8 cellular contexts compared by ENCODE assay signal in genomic region chr20:52192296-52193007, GRCh38. TPM values are rescaled to one million over a fixed set of nuclear protein-coding genes. Genes with fewer than 3 reads are reported as not detected.
DNase-seq lines count a peak whose midpoint lies in the region; ATAC-seq lines count a peak whose summit lies in the region.

No MANE protein-coding gene starts in this region.

- H3K36me3 Mint-ChIP-seq in activated CD4-positive, alpha-beta T cell treated with anti-CD3 and anti-CD28 coated beads, Interleukin-2, amount 10 ng/mL, durations not matched to agents 24 days and 14 days (ENCODE audit: low read depth): peaks cover 2% of the 10 kb centered on the region

- H3K4me1 ChIP-seq in HUES6 (ENCODE audit: control insufficient read depth, insufficient read depth, low read length): peaks cover 8% of the 10 kb centered on the region

- no peaks in the 10 kb centered on the region for H3K27me3 Mint-ChIP-seq in activated CD4-positive, alpha-beta T cell treated with anti-CD3 and anti-CD28 coated beads, Interleukin-2, amount 10 ng/mL, durations not matched to agents 24 days and 14 days

- H3K27ac Mint-ChIP-seq in activated CD4-positive, alpha-beta T cell treated with anti-CD3 and anti-CD28 coated beads, Interleukin-2, amount 10 ng/mL, durations not matched to agents 24 days and 14 days: peak overlapping the region; percentile 81

- peaks cover 9% of the 10 kb centered on the region for H3K4me1 Mint-ChIP-seq in activated CD4-positive, alpha-beta T cell treated with anti-CD3 and anti-CD28 coated beads, Interleukin-2, amount 10 ng/mL, durations not matched to agents 24 days and 14 days

- peak; percentile 50 for ATAC-seq in GM21529 (IDR thresholded peaks at IDR 0.05; ENCODE audit: unreplicated experiment)

- H3K9ac ChIP-seq in HUES6 (ENCODE audit: low read length) (peak overlapping the region; percentile 84), SK-N-MC (ENCODE audit: insufficient read length) (peak overlapping the region; percentile 83)

- H3K27me3 ChIP-seq in HUES6 (ENCODE audit: control insufficient read depth, insufficient read depth, low read length): no peaks in the 10 kb centered on the region

- H3K9me3 ChIP-seq in HUES6 (ENCODE audit: control insufficient read depth, insufficient read depth, low read depth, low read length): no peaks in the 10 kb centered on the region
- H3K9me3 ChIP-seq in SK-N-MC (ENCODE audit: low read depth, low read length): no peaks in the 10 kb centered on the region

- intact Hi-C loops in activated CD4-positive, alpha-beta T cell treated with anti-CD3 and anti-CD28 coated beads, Interleukin-2, amount 10 ng/mL, durations not matched to agents 24 days and 14 days (cut with micrococcal nuclease): loop anchor here (5.0 kb wide), 1 partner anchor 1740 kb away; no protein-coding TSS in a partner anchor

- no peak overlapping the region for H3K27ac ChIP-seq in HUES6 (ENCODE audit: low read depth, low read length)
- H3K27ac ChIP-seq in SK-N-MC: no peak overlapping the region
- peak overlapping the region; percentile 88 for H3K27ac ChIP-seq in epithelial cell of prostate

- peak overlapping the region; percentile 75 for H3K4me3 Mint-ChIP-seq in activated CD4-positive, alpha-beta T cell treated with anti-CD3 and anti-CD28 coated beads, Interleukin-2, amount 10 ng/mL, durations not matched to agents 24 days and 14 days

- H3K4me3 ChIP-seq in HUES6 (ENCODE audit: low read depth, low read length) (peak overlapping the region; percentile 95), SK-N-MC (peak overlapping the region; percentile 100)

- H3K9me3 Mint-ChIP-seq in activated CD4-positive, alpha-beta T cell treated with anti-CD3 and anti-CD28 coated beads, Interleukin-2, amount 10 ng/mL, durations not matched to agents 24 days and 14 days: no peaks in the 10 kb centered on the region

- no peak for DNase-seq in activated CD4-positive, alpha-beta T cell treated with anti-CD3 and anti-CD28 coated beads, Interleukin-2, amount 10 ng/mL, durations not matched to agents 24 days and 14 days
- DNase-seq in activated CD4-positive, alpha-beta T cell treated with anti-CD3 and anti-CD28 coated beads, Interleukin-2, amount 50 U/mL, for 4 hours: no peak
- no peak for DNase-seq in SK-N-MC (ENCODE audit: low read depth, low spot score)
- DNase-seq in epithelial cell of prostate (ENCODE audit: low read depth, low spot score): no peak
- DNase-seq in myocyte (ENCODE audit: low read depth): peak; percentile 40
- DNase-seq in stimulated activated CD4-positive, alpha-beta T cell treated with anti-CD3 and anti-CD28 coated beads, Interleukin-4, amount 100 ng/mL, for 1 hour: no peak

- H3K36me3 ChIP-seq in HUES6 (ENCODE audit: control insufficient read depth, insufficient read depth, low read length) (no peaks in the 10 kb centered on the region), SK-N-MC (ENCODE audit: insufficient read depth, low read length) (no peaks in the 10 kb centered on the region)

RNA-seq across cellular contexts. Expression of gene ZFP64, which starts 0.9 kb away (rescaled TPM):
- 12.6 and 12.8 TPM in 2 replicates for total RNA-seq in activated CD4-positive, alpha-beta T cell treated with anti-CD3 and anti-CD28 coated beads, Interleukin-2, amount 10 ng/mL, durations not matched to agents 24 days and 14 days
- total RNA-seq in myocyte: 8.4 and 9.1 TPM in 2 replicates
- 10.7 TPM for polyA plus RNA-seq in myocyte (2012)
